Comparison of ENCODE assay signal across 25 cellular contexts in the genomic region with DNA sequence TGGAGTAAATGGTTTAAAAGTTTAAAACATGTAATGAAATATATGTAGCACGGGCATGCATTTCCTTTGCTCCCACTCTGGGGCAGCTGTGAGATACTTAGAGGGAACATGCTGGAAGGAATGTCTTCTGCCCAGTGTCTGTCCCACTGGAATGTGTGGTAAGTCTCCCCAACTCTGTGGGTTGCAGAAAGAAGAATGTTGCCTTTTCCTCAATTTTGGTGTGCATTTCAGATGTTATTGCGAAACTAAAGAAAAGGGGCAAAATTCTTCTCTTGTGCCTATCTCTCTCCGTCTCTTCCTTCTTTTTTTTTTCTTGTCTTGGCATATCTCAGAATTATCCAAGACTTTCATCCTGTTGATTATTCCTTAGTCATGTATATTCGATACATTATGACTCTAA.
DNase-seq lines count a peak whose midpoint lies in the region; ATAC-seq and TF ChIP-seq lines count a peak whose summit lies in the region.
"Had no signal": no experiment of that assay in that cellular context is flagged by ENCODE, and none has a peak within 500 bp of the region (broad histone marks: within the 10 kb centered on the region; RNA-seq: fewer than 3 reads in every experiment).

No MANE protein-coding gene starts in this region.

- no peak overlapping the region for H3K4me3 Mint-ChIP-seq in activated T-cell treated with anti-CD3 and anti-CD28 coated beads, Interleukin-2, amount 50 U/mL, for 72 hours
- H3K4me3 Mint-ChIP-seq: activated CD4-positive, alpha-beta T cell treated with anti-CD3 and anti-CD28 coated beads, Interleukin-2, amount 10 ng/mL, durations not matched to agents 7 days and 5 days; CD8-positive, alpha-beta memory T cell; neural progenitor cell had no signal

- no peak overlapping the region for H3K9ac ChIP-seq in GM23248
- H3K9ac ChIP-seq: neural progenitor cell had no signal

- no peak overlapping the region for H2AFZ ChIP-seq in ACC112 (ENCODE audit: low read length, unreplicated experiment)
- H2AFZ ChIP-seq in GM23248: no peak overlapping the region
- H2AFZ ChIP-seq: neural progenitor cell had no signal

- peaks cover 26% of the 10 kb centered on the region for H3F3A ChIP-seq in GM23248 (ENCODE audit: insufficient read depth)

- H3K4me1 Mint-ChIP-seq in activated T-cell treated with anti-CD3 and anti-CD28 coated beads, Interleukin-2, amount 50 U/mL, for 72 hours (ENCODE audit: low read depth): peaks cover 24% of the 10 kb centered on the region

- H3K4me3 ChIP-seq in ACC112 (ENCODE audit: low read depth, low read length) (peak overlapping the region; percentile 20), GM23248 (no peak overlapping the region), foreskin fibroblast (ENCODE audit: low read depth in 1 of 2, low read length in 2 of 2) (no peak overlapping the region)
- H3K4me3 ChIP-seq: A549, coronary artery, gastrocnemius medialis, neural progenitor cell, suprapubic skin had no signal

- H3K4me2 ChIP-seq in GM23248 (ENCODE audit: unreplicated experiment): peak overlapping the region; percentile 43
- H3K4me2 ChIP-seq: A549, neural progenitor cell had no signal

- H3K27ac ChIP-seq in ACC112 (ENCODE audit: low read depth, low read length): peak overlapping the region; percentile 96
- no peak overlapping the region for H3K27ac ChIP-seq in GM23248
- H3K27ac ChIP-seq: A549, coronary artery, gastrocnemius medialis, neural progenitor cell, suprapubic skin had no signal

- peak; percentile 50 for DNase-seq in GM23248
- DNase-seq in astrocyte of the hippocampus (ENCODE audit: low read depth, low spot score): peak; percentile 70
- DNase-seq in foreskin fibroblast: peak; percentile 63 to 74
- no peak for DNase-seq in GOT3 (lab: John Stamatoyannopoulos, UW)
- DNase-seq in activated T-cell treated with anti-CD3 and anti-CD28 coated beads, Interleukin-2, amount 50 U/mL, for 72 hours: no peak
- DNase-seq in AG08396 (ENCODE audit: low spot score): no peak
- no peak for DNase-seq in ureter (ENCODE audit: low spot score)
- DNase-seq: activated CD4-positive, alpha-beta T cell treated with anti-CD3 and anti-CD28 coated beads, Interleukin-2, amount 10 ng/mL, durations not matched to agents 7 days and 5 days; activated CD8-positive, alpha-beta memory T cell treated with anti-CD3 and anti-CD28 coated beads, Interleukin-2, amount 50 U/mL, for 4 hours; activated gamma-delta T cell; amygdala; CD8-positive, alpha-beta memory T cell; DMS79; gastrocnemius medialis; left cardiac atrium; NCI-H1105 treated with DMSO at 0.1 percent for 48 hours; NCI-H2081 treated with DMSO at 0.1 percent for 48 hours; NCI-H510A; SHP77; T-helper 1 cell had no signal

- in situ Hi-C loops in GM23248 (cut with MboI): no loop called here

- H3K27ac Mint-ChIP-seq in activated T-cell treated with anti-CD3 and anti-CD28 coated beads, Interleukin-2, amount 50 U/mL, for 72 hours: no peak overlapping the region
- H3K27ac Mint-ChIP-seq: activated CD4-positive, alpha-beta T cell treated with anti-CD3 and anti-CD28 coated beads, Interleukin-2, amount 10 ng/mL, durations not matched to agents 7 days and 5 days; neural progenitor cell had no signal

- H3K36me3 ChIP-seq in ACC112 (ENCODE audit: insufficient read depth, low read length) (peaks cover 17% of the 10 kb centered on the region), GM23248 (ENCODE audit: low read depth) (no peaks in the 10 kb centered on the region)
- H3K36me3 ChIP-seq: gastrocnemius medialis, neural progenitor cell, suprapubic skin had no signal

- no peak for TF ChIP-seq CTCF in foreskin fibroblast (IDR thresholded peaks at IDR 0.05; ENCODE audit: low read depth, low read length)

- H3K79me2 ChIP-seq in ACC112 (ENCODE audit: control insufficient read depth, insufficient read depth, low read length, unreplicated experiment) (peaks cover 68% of the 10 kb centered on the region), GM23248 (ENCODE audit: insufficient read depth) (peaks cover 11% of the 10 kb centered on the region; the same call in 1 of the 2 replicates)

- H4K20me1 ChIP-seq in GM23248 (ENCODE audit: insufficient read depth): no peaks in the 10 kb centered on the region

- H3K4me1 ChIP-seq in ACC112 (ENCODE audit: control insufficient read depth, insufficient read depth, low read length, unreplicated experiment): peaks cover 84% of the 10 kb centered on the region
- peaks cover 53% of the 10 kb centered on the region for H3K4me1 ChIP-seq in GM23248 (ENCODE audit: insufficient read depth)
- H3K4me1 ChIP-seq: neural progenitor cell had no signal

- no peaks in the 10 kb centered on the region for H3K9me3 Mint-ChIP-seq in activated T-cell treated with anti-CD3 and anti-CD28 coated beads, Interleukin-2, amount 50 U/mL, for 72 hours
- H3K9me3 Mint-ChIP-seq: activated CD4-positive, alpha-beta T cell treated with anti-CD3 and anti-CD28 coated beads, Interleukin-2, amount 10 ng/mL, durations not matched to agents 7 days and 5 days; CD8-positive, alpha-beta memory T cell had no signal

- H3K9me3 ChIP-seq in GM23248 (ENCODE audit: low read depth): no peaks in the 10 kb centered on the region
- H3K9me3 ChIP-seq: A549, gastrocnemius medialis, suprapubic skin had no signal

- H3K9me2 ChIP-seq in GM23248 (ENCODE audit: insufficient read depth): no peaks in the 10 kb centered on the region

- no peaks in the 10 kb centered on the region for H3K27me3 ChIP-seq in ACC112 (ENCODE audit: insufficient read depth, low read length)
- no peaks in the 10 kb centered on the region for H3K27me3 ChIP-seq in GM23248 (replicated peaks; ENCODE audit: insufficient read depth)
- H3K27me3 ChIP-seq: gastrocnemius medialis, neural progenitor cell, suprapubic skin had no signal

- peaks cover 15% of the 10 kb centered on the region for H3K27me3 Mint-ChIP-seq in activated T-cell treated with anti-CD3 and anti-CD28 coated beads, Interleukin-2, amount 50 U/mL, for 72 hours (ENCODE audit: low read depth)

- no peaks in the 10 kb centered on the region for H3K36me3 Mint-ChIP-seq in activated T-cell treated with anti-CD3 and anti-CD28 coated beads, Interleukin-2, amount 50 U/mL, for 72 hours (ENCODE audit: insufficient read depth in 2 of 2)

- 79 to 82% methylated on average over 4 of the region's 4 CpGs for WGBS in GM23248 (ENCODE audit: low coverage in 1 of 2, low lambda C conversion rate in 2 of 2, missing lambda C conversion rate in 2 of 2), 2 experiments

- ATAC-seq in activated T-cell treated with anti-CD3 and anti-CD28 coated beads, Interleukin-2, amount 50 U/mL, for 72 hours (replicated peaks in 1 of 2): no peak
- ATAC-seq: A549, gastrocnemius medialis, left cardiac atrium had no signal

Comparison
In these comparisons a context has a peak if more than half of its experiments do, and no peak if none do; other contexts are left out.
1. DNase-seq: peak in GM23248 (single experiment), astrocyte of the hippocampus (single experiment) and foreskin fibroblast (2 of 2); none in GOT3 (single experiment), activated T-cell treated with anti-CD3 and anti-CD28 coated beads, Interleukin-2, amount 50 U/mL, for 72 hours (0 of 2), AG08396 (single experiment) and ureter (single experiment).